ENCODE assay signal across 8 cellular contexts in genomic region chr5:142611154-142611553, GRCh38.
DNase-seq lines count a peak whose midpoint lies in the region; ATAC-seq, FAIRE-seq and TF ChIP-seq lines count a peak whose summit lies in the region.

No MANE protein-coding gene starts in this region.

- no peak overlapping the region for H3K9ac ChIP-seq in MM.1S (ENCODE audit: low read length)

- H3K27me3 ChIP-seq in MM.1S (replicated peaks; ENCODE audit: insufficient read depth, low read length): no peaks in the 10 kb centered on the region
- peaks cover 4% of the 10 kb centered on the region for H3K27me3 ChIP-seq in adrenal gland
- no peaks in the 10 kb centered on the region for H3K27me3 ChIP-seq in right cardiac atrium (ENCODE audit: control insufficient read depth, insufficient read depth)
- peaks cover 0 to 2% of the 10 kb centered on the region in 2 donors for H3K27me3 ChIP-seq in small intestine (ENCODE audit: control insufficient read depth in 2 of 2, insufficient read depth in 2 of 2, low read length in 2 of 2)

- H3K9me2 ChIP-seq in MM.1S (replicated peaks; ENCODE audit: insufficient read depth, low read length): no peaks in the 10 kb centered on the region

- TF ChIP-seq POLR2A in adrenal gland (IDR thresholded peaks at IDR 0.05): no peak

- intact Hi-C loops in adrenal gland (cut with DNase I) (loop anchor here (5.0 kb wide), 2 partner anchors 46 to 86 kb away; no protein-coding TSS in a partner anchor), right cardiac atrium (cut with DNase I) (loop anchor here (2.0 to 10.0 kb wide), 6 partner anchors 41 to 274 kb away; no protein-coding TSS in a partner anchor)

- H3K36me3 ChIP-seq in MM.1S (replicated peaks; ENCODE audit: insufficient read depth, low read length) (no peaks in the 10 kb centered on the region), adrenal gland (replicated peaks in 1 of 2) (no peaks in the 10 kb centered on the region), small intestine (ENCODE audit: control insufficient read depth in 2 of 2, insufficient read depth in 2 of 2, low read length in 2 of 2) (no peaks in the 10 kb centered on the region)

- WGBS in adrenal gland, 4 donors: 28 to 33% (median 30%) methylated on average over 8 of the region's 8 CpGs
- 36% methylated on average over 8 of the region's 8 CpGs for WGBS in right cardiac atrium
- WGBS in small intestine, 3 donors: 29 to 38% (median 36%) methylated on average over 8 of the region's 8 CpGs

- TF ChIP-seq CTCF in MM.1S (IDR thresholded peaks at IDR 0.05; ENCODE audit: low read length): peak; percentile 68
- TF ChIP-seq CTCF in adrenal gland (IDR thresholded peaks at IDR 0.05): peak; percentile 75 to 96 (median 94)

- H3K79me2 ChIP-seq in MM.1S (ENCODE audit: low read length): no peaks in the 10 kb centered on the region

- no peaks in the 10 kb centered on the region for H4K20me1 ChIP-seq in MM.1S (ENCODE audit: insufficient read depth, low read length)

- H3K9me3 ChIP-seq in MM.1S (replicated peaks; ENCODE audit: insufficient read depth, low read length) (no peaks in the 10 kb centered on the region), adrenal gland (replicated peaks in 1 of 3) (no peaks in the 10 kb centered on the region), right cardiac atrium (ENCODE audit: control insufficient read depth, low read length) (no peaks in the 10 kb centered on the region), small intestine (ENCODE audit: control insufficient read depth, low read depth) (no peaks in the 10 kb centered on the region)

- ATAC-seq in GM21737 (IDR thresholded peaks at IDR 0.05; ENCODE audit: unreplicated experiment) (peak; percentile 64), right cardiac atrium (peak; percentile 80 to 86), HG03439 (IDR thresholded peaks at IDR 0.05; ENCODE audit: unreplicated experiment) (no peak)

- H3K4me1 ChIP-seq in MM.1S (ENCODE audit: low read length): no peaks in the 10 kb centered on the region
- no peaks in the 10 kb centered on the region for H3K4me1 ChIP-seq in adrenal gland (replicated peaks in 1 of 2)
- no peaks in the 10 kb centered on the region for H3K4me1 ChIP-seq in right cardiac atrium (ENCODE audit: control insufficient read depth, insufficient read depth, low read length)
- H3K4me1 ChIP-seq in small intestine (ENCODE audit: control insufficient read depth in 2 of 2, insufficient read depth in 1 of 2, low read depth in 1 of 2, low read length in 1 of 2): no peaks in the 10 kb centered on the region

- H2AFZ ChIP-seq in MM.1S (ENCODE audit: low read length): no peak overlapping the region

- peak; percentile 75 for DNase-seq in ELR (ENCODE audit: low read depth)
- peak; percentile 58 for DNase-seq in MM.1S
- peak; percentile 19 to 59 (median 33) for DNase-seq in T-helper 1 cell
- DNase-seq in adrenal gland: peak; percentile 73 to 95 (median 78)
- peak; percentile 73 to 89 (median 83) for DNase-seq in right cardiac atrium
- peak; percentile 66 for DNase-seq in small intestine

- no peak for FAIRE-seq in small intestine (lab: Jason Lieb, UNC)

- H3K27ac ChIP-seq in MM.1S (ENCODE audit: low read length) (no peak overlapping the region), adrenal gland (no peak overlapping the region), right cardiac atrium (ENCODE audit: low read length) (no peak overlapping the region), small intestine (ENCODE audit: low read depth in 1 of 2, low read length in 1 of 2) (no peak overlapping the region)

- no peak overlapping the region for H3K4me2 ChIP-seq in MM.1S (ENCODE audit: low read depth, low read length)

- H3K4me3 ChIP-seq in MM.1S (ENCODE audit: low read length) (no peak overlapping the region), adrenal gland (no peak overlapping the region), right cardiac atrium (ENCODE audit: low read length) (no peak overlapping the region), small intestine (ENCODE audit: low read depth in 1 of 2, low read length in 2 of 2) (no peak overlapping the region)

- H3F3A ChIP-seq in MM.1S (ENCODE audit: insufficient read depth, low read length): no peaks in the 10 kb centered on the region

Comparison
In these comparisons a context has a peak if more than half of its experiments do, and no peak if none do; other contexts are left out.
1. DNase-seq: peak in every context shown above with its lines; median percentile 83 in right cardiac atrium; 78 in adrenal gland; 75 in ELR; 66 in small intestine; 58 in MM.1S; 33 in T-helper 1 cell.